ENCODE assay signal across 1 cellular context in the genomic region with DNA sequence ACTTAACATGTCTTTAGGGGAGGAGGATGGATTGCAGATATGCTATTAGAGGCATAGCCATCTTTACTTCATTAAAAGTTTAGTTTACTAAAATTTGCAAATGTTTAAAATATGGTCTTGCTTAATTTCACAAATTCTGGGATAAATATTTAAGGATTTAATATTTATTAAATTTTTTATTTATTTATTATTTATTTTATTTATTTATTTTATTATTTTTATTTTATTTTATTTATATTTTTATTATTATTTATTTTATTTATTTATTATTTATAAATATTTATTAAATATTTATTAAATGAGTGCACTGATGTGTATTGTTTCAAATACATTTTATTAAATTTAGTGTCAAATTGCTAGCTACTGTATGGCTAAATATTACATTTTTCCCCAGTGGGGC.
TF ChIP-seq lines count a peak whose summit lies in the region.

No MANE protein-coding gene starts in this region.

TF ChIP-seq in neural cell, 6 proteins besides CTCF, POLR2A, EP300 and RAD21 (continued from another document):
- TF ChIP-seq, protein P1, sequence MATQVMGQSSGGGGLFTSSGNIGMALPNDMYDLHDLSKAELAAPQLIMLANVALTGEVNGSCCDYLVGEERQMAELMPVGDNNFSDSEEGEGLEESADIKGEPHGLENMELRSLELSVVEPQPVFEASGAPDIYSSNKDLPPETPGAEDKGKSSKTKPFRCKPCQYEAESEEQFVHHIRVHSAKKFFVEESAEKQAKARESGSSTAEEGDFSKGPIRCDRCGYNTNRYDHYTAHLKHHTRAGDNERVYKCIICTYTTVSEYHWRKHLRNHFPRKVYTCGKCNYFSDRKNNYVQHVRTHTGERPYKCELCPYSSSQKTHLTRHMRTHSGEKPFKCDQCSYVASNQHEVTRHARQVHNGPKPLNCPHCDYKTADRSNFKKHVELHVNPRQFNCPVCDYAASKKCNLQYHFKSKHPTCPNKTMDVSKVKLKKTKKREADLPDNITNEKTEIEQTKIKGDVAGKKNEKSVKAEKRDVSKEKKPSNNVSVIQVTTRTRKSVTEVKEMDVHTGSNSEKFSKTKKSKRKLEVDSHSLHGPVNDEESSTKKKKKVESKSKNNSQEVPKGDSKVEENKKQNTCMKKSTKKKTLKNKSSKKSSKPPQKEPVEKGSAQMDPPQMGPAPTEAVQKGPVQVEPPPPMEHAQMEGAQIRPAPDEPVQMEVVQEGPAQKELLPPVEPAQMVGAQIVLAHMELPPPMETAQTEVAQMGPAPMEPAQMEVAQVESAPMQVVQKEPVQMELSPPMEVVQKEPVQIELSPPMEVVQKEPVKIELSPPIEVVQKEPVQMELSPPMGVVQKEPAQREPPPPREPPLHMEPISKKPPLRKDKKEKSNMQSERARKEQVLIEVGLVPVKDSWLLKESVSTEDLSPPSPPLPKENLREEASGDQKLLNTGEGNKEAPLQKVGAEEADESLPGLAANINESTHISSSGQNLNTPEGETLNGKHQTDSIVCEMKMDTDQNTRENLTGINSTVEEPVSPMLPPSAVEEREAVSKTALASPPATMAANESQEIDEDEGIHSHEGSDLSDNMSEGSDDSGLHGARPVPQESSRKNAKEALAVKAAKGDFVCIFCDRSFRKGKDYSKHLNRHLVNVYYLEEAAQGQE (IDR thresholded peaks at IDR 0.05; ENCODE audit: borderline replicate concordance), result no peak
- TF ChIP-seq TAF1 (IDR thresholded peaks at IDR 0.05; ENCODE audit: low read depth) (no peak), EZH2 (IDR thresholded peaks at IDR 0.05; ENCODE audit: borderline replicate concordance, insufficient read depth, low read length, poor library complexity, severe bottlenecking) (no peak), MXI1 (conservative IDR thresholded peaks at IDR 0.05; ENCODE audit: poor library complexity, severe bottlenecking) (no peak), POLR2AphosphoS5 (IDR thresholded peaks at IDR 0.05) (no peak)
